9 cellular contexts compared by ENCODE assay signal in the genomic region with DNA sequence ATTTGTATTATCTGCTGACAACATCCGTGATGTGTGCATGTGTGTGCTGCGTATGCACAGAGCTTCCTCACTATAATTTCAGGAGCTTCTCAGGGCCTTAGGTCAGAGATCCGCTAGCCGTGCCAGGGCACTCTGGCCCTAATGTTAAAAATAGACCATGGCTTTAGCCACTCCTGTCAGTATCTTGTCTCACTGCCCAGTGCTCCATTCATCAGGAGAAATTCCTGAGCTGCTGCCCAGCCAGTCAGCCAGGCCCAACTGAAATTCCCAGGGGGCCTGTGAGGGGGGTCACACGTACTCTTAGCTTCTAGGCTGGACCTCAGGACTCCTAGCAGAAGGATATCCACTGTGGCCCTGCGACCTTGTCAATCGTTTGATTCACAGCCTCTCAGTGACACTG.
DNase-seq lines count a peak whose midpoint lies in the region; ATAC-seq and TF ChIP-seq lines count a peak whose summit lies in the region.
"Had no signal": no experiment of that assay in that cellular context is flagged by ENCODE, and none has a peak within 500 bp of the region (broad histone marks: within the 10 kb centered on the region; RNA-seq: fewer than 3 reads in every experiment).

No MANE protein-coding gene starts in this region.

- peaks cover 20% of the 10 kb centered on the region for H3K36me3 Mint-ChIP-seq in WTC11

- H3K4me3 Mint-ChIP-seq in WTC11 = peak overlapping the region; percentile 51; the same call in 1 of the 2 replicates

- peaks cover 22% of the 10 kb centered on the region for H3K9me3 Mint-ChIP-seq in WTC11

- TF ChIP-seq CTCF in BE2C (IDR thresholded peaks at IDR 0.05; ENCODE audit: low read depth, low read length) = no peak
- no peak for TF ChIP-seq CTCF in WTC11 (IDR thresholded peaks at IDR 0.05)

- peaks cover 4% of the 10 kb centered on the region for H3K4me1 ChIP-seq in BE2C

- H3K36me3 ChIP-seq in BE2C = no peaks in the 10 kb centered on the region

- H3K27me3 ChIP-seq in BE2C = no peaks in the 10 kb centered on the region

- intact Hi-C loops in Right ventricle myocardium inferior (cut with DNase I) = loop anchor here (10.0 kb wide), 1 partner anchor 393 kb away; a partner anchor contains a TSS
- intact Hi-C loops in posterior vena cava (cut with DNase I) = loop anchor here in 1 of 2 donors (5.0 kb wide), 1 partner anchor 111 kb away; no protein-coding TSS in a partner anchor

- H3K4me1 Mint-ChIP-seq in WTC11 = peaks cover 30% of the 10 kb centered on the region

- H3K9me3 ChIP-seq in BE2C = no peaks in the 10 kb centered on the region

- CTCF ChIA-PET in WTC11 (lab: Charles Lee) = interaction anchor here (0.7 to 3.8 kb wide), 4 partner anchors 14 to 123 kb away, joined by 3 to 45 read pairs (median 6); no protein-coding TSS in a partner anchor

- POLR2A ChIA-PET in WTC11 (lab: Charles Lee) = interaction anchor here (0.6 kb wide), 1 partner anchor 118 kb away, joined by 5 read pairs; no protein-coding TSS in a partner anchor

- DNase-seq in BE2C = no peak
- DNase-seq in WTC11 (ENCODE audit: low spot score) = no peak
- no peak for DNase-seq in Right ventricle myocardium inferior (ENCODE audit: missing footprints)
- DNase-seq in posterior vena cava (ENCODE audit: low spot score) = peak; percentile 94
- no peak for DNase-seq in dedifferentiated amniotic fluid mesenchymal stem cell (ENCODE audit: extremely low spot score)
- DNase-seq in activated CD4-positive, alpha-beta T cell treated with anti-CD3 and anti-CD28 coated beads, Interleukin-2, amount 50 U/mL, for 48 hours = no peak
- DNase-seq: KG1 had no signal

- no peak overlapping the region for H3K27ac Mint-ChIP-seq in WTC11

- H3K27me3 Mint-ChIP-seq in WTC11 (ENCODE audit: low read depth) = peaks cover 21% of the 10 kb centered on the region

- ATAC-seq in WTC11 (no peak), Right ventricle myocardium inferior (peak; percentile 90), HG03469 (IDR thresholded peaks at IDR 0.05; ENCODE audit: unreplicated experiment) (no peak), HG03520 (IDR thresholded peaks at IDR 0.05; ENCODE audit: unreplicated experiment) (no peak)

- peak overlapping the region; percentile 55 for H3K4me3 ChIP-seq in BE2C (ENCODE audit: low read depth, low read length)

TF ChIP-seq in WTC11, 78 proteins besides CTCF, POLR2A, EP300 and RAD21:
- TF ChIP-seq JUN (CRISPR knock-in tag; IDR thresholded peaks at IDR 0.05) (no peak), GRHL2 (CRISPR knock-in tag; IDR thresholded peaks at IDR 0.05; ENCODE audit: insufficient replicate concordance, severe bottlenecking) (no peak), OVOL2 (CRISPR knock-in tag; IDR thresholded peaks at IDR 0.05; ENCODE audit: borderline replicate concordance) (no peak), ZNF232 (CRISPR knock-in tag; IDR thresholded peaks at IDR 0.05) (no peak), NR1H2 (CRISPR knock-in tag; IDR thresholded peaks at IDR 0.05) (no peak), MYBL2 (CRISPR knock-in tag; IDR thresholded peaks at IDR 0.05) (no peak), ESRRA (CRISPR knock-in tag; IDR thresholded peaks at IDR 0.05; ENCODE audit: borderline replicate concordance) (no peak)
- TF ChIP-seq, protein P1, sequence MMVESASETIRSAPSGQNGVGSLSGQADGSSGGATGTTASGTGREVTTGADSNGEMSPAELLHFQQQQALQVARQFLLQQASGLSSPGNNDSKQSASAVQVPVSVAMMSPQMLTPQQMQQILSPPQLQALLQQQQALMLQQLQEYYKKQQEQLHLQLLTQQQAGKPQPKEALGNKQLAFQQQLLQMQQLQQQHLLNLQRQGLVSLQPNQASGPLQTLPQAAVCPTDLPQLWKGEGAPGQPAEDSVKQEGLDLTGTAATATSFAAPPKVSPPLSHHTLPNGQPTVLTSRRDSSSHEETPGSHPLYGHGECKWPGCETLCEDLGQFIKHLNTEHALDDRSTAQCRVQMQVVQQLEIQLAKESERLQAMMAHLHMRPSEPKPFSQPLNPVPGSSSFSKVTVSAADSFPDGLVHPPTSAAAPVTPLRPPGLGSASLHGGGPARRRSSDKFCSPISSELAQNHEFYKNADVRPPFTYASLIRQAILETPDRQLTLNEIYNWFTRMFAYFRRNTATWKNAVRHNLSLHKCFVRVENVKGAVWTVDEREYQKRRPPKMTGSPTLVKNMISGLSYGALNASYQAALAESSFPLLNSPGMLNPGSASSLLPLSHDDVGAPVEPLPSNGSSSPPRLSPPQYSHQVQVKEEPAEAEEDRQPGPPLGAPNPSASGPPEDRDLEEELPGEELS (CRISPR knock-in tag; IDR thresholded peaks at IDR 0.05) = no peak
